ENCODE assay signal across 8 cellular contexts in genomic region chr13:79775830-79776229, GRCh38.
DNase-seq lines count a peak whose midpoint lies in the region; ATAC-seq and FAIRE-seq lines count a peak whose summit lies in the region.

No MANE protein-coding gene starts in this region.

- no peak overlapping the region for H3K4ac ChIP-seq in mesendoderm (ENCODE audit: low read depth, low read length)

- no peaks in the 10 kb centered on the region for H3K79me2 ChIP-seq in mesendoderm (ENCODE audit: control insufficient read depth, insufficient read depth, low read length)

- no peaks in the 10 kb centered on the region for H3K79me1 ChIP-seq in mesendoderm (ENCODE audit: low read length)

- H3K4me1 ChIP-seq in mesendoderm (ENCODE audit: control insufficient read depth, low read depth, low read length), result peaks cover 5% of the 10 kb centered on the region

- no peak overlapping the region for H3K56ac ChIP-seq in mesendoderm (ENCODE audit: low read length)

- H3K4me3 ChIP-seq in mesendoderm (ENCODE audit: low read length), result no peak overlapping the region

- H3K27me3 ChIP-seq in mesendoderm (ENCODE audit: insufficient read depth, low read length, poor library complexity), result no peaks in the 10 kb centered on the region

- no peak overlapping the region for H2AK5ac ChIP-seq in mesendoderm (ENCODE audit: low read length)

- no CpG with 5 or more reads among the region's 1 CpG for WGBS in mesendoderm (ENCODE audit: extremely low coverage, insufficient coverage, low lambda C conversion rate)

- ATAC-seq in GM19372 (IDR thresholded peaks at IDR 0.05; ENCODE audit: low read depth, unreplicated experiment) (peak; percentile 64), GM18867 (IDR thresholded peaks at IDR 0.05; ENCODE audit: unreplicated experiment) (no peak)

- H4K8ac ChIP-seq in mesendoderm (ENCODE audit: low read depth, low read length), result no peak overlapping the region

- no peaks in the 10 kb centered on the region for H3K36me3 ChIP-seq in mesendoderm (ENCODE audit: control insufficient read depth, insufficient read depth, low read length)

- no peak overlapping the region for H3K23ac ChIP-seq in mesendoderm (ENCODE audit: low read length)

- no peak overlapping the region for H3K27ac ChIP-seq in mesendoderm (ENCODE audit: low read depth, low read length)

- DNase-seq in AG08396 (ENCODE audit: low spot score) (peak; percentile 62), NCI-H460 (ENCODE audit: extremely low read depth, low read depth) (peak; percentile 51), mesendoderm (peak; percentile 91), NCI-H2029 treated with DMSO at 0.1 percent for 48 hours (lab: John Stamatoyannopoulos, UW) (no peak)
- no peak for DNase-seq in stimulated activated CD4-positive, alpha-beta T cell treated with anti-CD3 and anti-CD28 coated beads, Interleukin-2, amount 100 ng/mL, for 48 hours

- peak; percentile 49 for FAIRE-seq in colon (lab: Jason Lieb, UNC)

- no peak overlapping the region for H3K4me2 ChIP-seq in mesendoderm (ENCODE audit: low read length)

- H4K5ac ChIP-seq in mesendoderm (ENCODE audit: low read length), result no peak overlapping the region

- no peak overlapping the region for H2BK15ac ChIP-seq in mesendoderm (replicated peaks; ENCODE audit: low read depth)

- no peak overlapping the region for H3K9ac ChIP-seq in mesendoderm (ENCODE audit: low read length)

- no peak overlapping the region for H2BK120ac ChIP-seq in mesendoderm (ENCODE audit: low read depth, low read length)

- H3K18ac ChIP-seq in mesendoderm (ENCODE audit: low read length), result no peak overlapping the region

- H2BK5ac ChIP-seq in mesendoderm (ENCODE audit: low read length), result no peak overlapping the region

Comparison
In these comparisons a context has a peak if more than half of its experiments do, and no peak if none do; other contexts are left out.
1. DNase-seq: peak in AG08396 (single experiment), NCI-H460 (single experiment) and mesendoderm (single experiment); none in stimulated activated CD4-positive, alpha-beta T cell treated with anti-CD3 and anti-CD28 coated beads, Interleukin-2, amount 100 ng/mL, for 48 hours (0 of 2) and NCI-H2029 treated with DMSO at 0.1 percent for 48 hours (single experiment).